Comparison of ENCODE assay signal across 8 cellular contexts in genomic region chr3:151146071-151146730, GRCh38. TPM values are rescaled to one million over a fixed set of nuclear protein-coding genes. Genes with fewer than 3 reads are reported as not detected.
DNase-seq lines count a peak whose midpoint lies in the region; ATAC-seq lines count a peak whose summit lies in the region.

No MANE protein-coding gene starts in this region.

- no peak overlapping the region for H3K27ac ChIP-seq in epithelial cell of prostate

- CTCF ChIA-PET in activated CD8-positive, alpha-beta memory T cell treated with anti-CD3 and anti-CD28 coated beads, Interleukin-2, amount 10 ng/mL, durations not matched to agents 7 days and 5 days (lab: Charles Lee) = interaction anchor here (0.6 to 5.6 kb wide), 15 partner anchors 10 to 385 kb away, joined by 3 to 37 read pairs (median 4); partner anchors contain the start of gene MED12L

- no peak overlapping the region for H3K4me3 Mint-ChIP-seq in activated CD8-positive, alpha-beta memory T cell treated with anti-CD3 and anti-CD28 coated beads, Interleukin-2, amount 10 ng/mL, durations not matched to agents 7 days and 5 days

- peak; percentile 94 for ATAC-seq in GM21447 (IDR thresholded peaks at IDR 0.05; ENCODE audit: unreplicated experiment)
- peak; percentile 90 for ATAC-seq in activated CD8-positive, alpha-beta memory T cell treated with anti-CD3 and anti-CD28 coated beads, Interleukin-2, amount 10 ng/mL, durations not matched to agents 7 days and 5 days

- DNase-seq in DMS53 (lab: John Stamatoyannopoulos, UW) (peak; percentile 82), HT-29 (ENCODE audit: low spot score) (peak; percentile 94), NCI-H82 treated with DMSO at 0.1 percent for 48 hours (lab: John Stamatoyannopoulos, UW; ENCODE audit: unreplicated experiment) (peak; percentile 76), epithelial cell of prostate (ENCODE audit: low read depth, low spot score) (peak; percentile 14), middle frontal gyrus (ENCODE audit: extremely low spot score, low spot score) (peak; percentile 79), stromal cell of bone marrow (ENCODE audit: low read depth) (peak; percentile 65)
- peak; percentile 72 for DNase-seq in activated CD8-positive, alpha-beta memory T cell treated with anti-CD3 and anti-CD28 coated beads, Interleukin-2, amount 10 ng/mL, durations not matched to agents 7 days and 5 days

- H3K27ac Mint-ChIP-seq in activated CD8-positive, alpha-beta memory T cell treated with anti-CD3 and anti-CD28 coated beads, Interleukin-2, amount 10 ng/mL, durations not matched to agents 7 days and 5 days = no peak overlapping the region

- H3K27me3 Mint-ChIP-seq in activated CD8-positive, alpha-beta memory T cell treated with anti-CD3 and anti-CD28 coated beads, Interleukin-2, amount 10 ng/mL, durations not matched to agents 7 days and 5 days = peaks cover 15% of the 10 kb centered on the region

- no peaks in the 10 kb centered on the region for H3K9me3 Mint-ChIP-seq in activated CD8-positive, alpha-beta memory T cell treated with anti-CD3 and anti-CD28 coated beads, Interleukin-2, amount 10 ng/mL, durations not matched to agents 7 days and 5 days (ENCODE audit: low read depth)

- peaks cover 3% of the 10 kb centered on the region for H3K4me1 Mint-ChIP-seq in activated CD8-positive, alpha-beta memory T cell treated with anti-CD3 and anti-CD28 coated beads, Interleukin-2, amount 10 ng/mL, durations not matched to agents 7 days and 5 days

- no peaks in the 10 kb centered on the region for H3K36me3 Mint-ChIP-seq in activated CD8-positive, alpha-beta memory T cell treated with anti-CD3 and anti-CD28 coated beads, Interleukin-2, amount 10 ng/mL, durations not matched to agents 7 days and 5 days

RNA-seq across cellular contexts. Expression of gene GPR171, which starts 56.8 kb away (rescaled TPM):
- total RNA-seq in HT-29 (2014; rRNA removed; shearing (Covaris generic)) = not detected in 2 replicates
- 100 to 1,000 TPM; 153 to 218 TPM for total RNA-seq in activated CD8-positive, alpha-beta memory T cell treated with anti-CD3 and anti-CD28 coated beads, Interleukin-2, amount 10 ng/mL, durations not matched to agents 7 days and 5 days

Comparison
In these comparisons a context has a peak if more than half of its experiments do, and no peak if none do; other contexts are left out.
1. DNase-seq: peak in every context shown above with its lines; median percentile 94 in HT-29; 82 in DMS53; 79 in middle frontal gyrus; 76 in NCI-H82 treated with DMSO at 0.1 percent for 48 hours; 72 in activated CD8-positive, alpha-beta memory T cell treated with anti-CD3 and anti-CD28 coated beads, Interleukin-2, amount 10 ng/mL, durations not matched to agents 7 days and 5 days; 65 in stromal cell of bone marrow; 14 in epithelial cell of prostate.
2. RNA of gene GPR171, which starts 56.8 kb away (total RNA-seq): 153 to 218 TPM in activated CD8-positive, alpha-beta memory T cell treated with anti-CD3 and anti-CD28 coated beads, Interleukin-2, amount 10 ng/mL, durations not matched to agents 7 days and 5 days; not detected in HT-29; every median in the first group is over 100 times any median in the second.